1 cellular context compared by ENCODE assay signal in genomic region chr16:79403534-79403933, GRCh38.
TF ChIP-seq lines count a peak whose summit lies in the region.

No MANE protein-coding gene starts in this region.

TF ChIP-seq in K562, 482 proteins besides CTCF, POLR2A, EP300 and RAD21:
- TF ChIP-seq TSHZ1 (CRISPR knock-in tag; IDR thresholded peaks at IDR 0.05) (no peak), HOXB6 (CRISPR knock-in tag; IDR thresholded peaks at IDR 0.05; ENCODE audit: borderline replicate concordance) (no peak), ZNF551 (CRISPR knock-in tag; IDR thresholded peaks at IDR 0.05) (no peak), MAFF (IDR thresholded peaks at IDR 0.05; ENCODE audit: low read length) (no peak), ZNF212 (CRISPR knock-in tag; IDR thresholded peaks at IDR 0.05) (no peak), GABPB1 (CRISPR knock-in tag; IDR thresholded peaks at IDR 0.05) (no peak), SAFB (IDR thresholded peaks at IDR 0.05; ENCODE audit: borderline replicate concordance, low read depth, low read length) (no peak), CREB3 (tag; conservative IDR thresholded peaks at IDR 0.05; ENCODE audit: low read depth) (no peak), ZNF146 (CRISPR knock-in tag; IDR thresholded peaks at IDR 0.05; ENCODE audit: unreplicated experiment) (no peak), ZBTB34 (CRISPR knock-in tag; IDR thresholded peaks at IDR 0.05) (no peak), JUNB (CRISPR knock-in tag; conservative IDR thresholded peaks at IDR 0.05) (no peak), CREM (IDR thresholded peaks at IDR 0.05; ENCODE audit: low read depth) (no peak), EWSR1 (IDR thresholded peaks at IDR 0.05; ENCODE audit: borderline replicate concordance, low read depth, partially characterized antibody) (no peak), SMAD4 (CRISPR knock-in tag; conservative IDR thresholded peaks at IDR 0.05) (no peak), KDM5B (IDR thresholded peaks at IDR 0.05; ENCODE audit: insufficient replicate concordance, low read depth, low read length) (no peak), VEZF1 (CRISPR knock-in tag; IDR thresholded peaks at IDR 0.05) (no peak), ETV6 (IDR thresholded peaks at IDR 0.05; ENCODE audit: borderline replicate concordance in 1 of 2, low read depth in 2 of 2, low read length in 1 of 2) (no peak), ETV6 (CRISPR knock-in tag; IDR thresholded peaks at IDR 0.05; ENCODE audit: borderline replicate concordance) (no peak), IRF2 (CRISPR knock-in tag; IDR thresholded peaks at IDR 0.05) (no peak)
